Comparison of ENCODE assay signal across 11 cellular contexts in genomic region chr5:113520429-113520828, GRCh38. TPM values are rescaled to one million over a fixed set of nuclear protein-coding genes. Genes with fewer than 3 reads are reported as not detected.
DNase-seq lines count a peak whose midpoint lies in the region; ATAC-seq, FAIRE-seq and TF ChIP-seq lines count a peak whose summit lies in the region.
"Had no signal": no experiment of that assay in that cellular context is flagged by ENCODE, and none has a peak within 500 bp of the region (broad histone marks: within the 10 kb centered on the region; RNA-seq: fewer than 3 reads in every experiment).

No MANE protein-coding gene starts in this region.

- DNase-seq in fibroblast of the aortic adventitia (ENCODE audit: low read depth): peak; percentile 37
- DNase-seq in right cardiac atrium: no peak
- DNase-seq in pancreas: no peak
- no peak for DNase-seq in NCI-H187 (lab: John Stamatoyannopoulos, UW)
- DNase-seq in urothelium cell line (ENCODE audit: low spot score): no peak
- DNase-seq: cerebellar nuclear complex, SIG-M5 had no signal

- H3K9me3 ChIP-seq in right cardiac atrium (ENCODE audit: control insufficient read depth, low read length) (no peaks in the 10 kb centered on the region), pancreas (no peaks in the 10 kb centered on the region)

- H3K36me3 ChIP-seq in pancreas: no peaks in the 10 kb centered on the region

- H3K4me3 ChIP-seq in fibroblast of the aortic adventitia (ENCODE audit: low read depth, low read length) (no peak overlapping the region), right cardiac atrium (ENCODE audit: low read length) (no peak overlapping the region), pancreas (no peak overlapping the region)
- H3K4me3 ChIP-seq: GM23338 had no signal

- TF ChIP-seq CTCF in fibroblast of the aortic adventitia (IDR thresholded peaks at IDR 0.05; ENCODE audit: insufficient read depth, low read length): no peak
- TF ChIP-seq CTCF in pancreas (IDR thresholded peaks at IDR 0.05): no peak

- H3K4me1 ChIP-seq in right cardiac atrium (ENCODE audit: control insufficient read depth, insufficient read depth, low read length) (no peaks in the 10 kb centered on the region), pancreas (peaks cover 0 to 10% (median 0%) of the 10 kb centered on the region in 3 donors)

- intact Hi-C loops in right cardiac atrium (cut with DNase I) (no loop called here), pancreas (cut with DNase I) (no loop called here)

- H3K27ac ChIP-seq in right cardiac atrium (ENCODE audit: low read length): no peak overlapping the region
- no peak overlapping the region for H3K27ac ChIP-seq in pancreas

- FAIRE-seq in pancreas (lab: Jason Lieb, UNC) (no peak), urothelium cell line (lab: Jason Lieb, UNC) (no peak)

- H3K27me3 ChIP-seq in right cardiac atrium (ENCODE audit: control insufficient read depth, insufficient read depth) (no peaks in the 10 kb centered on the region), pancreas (no peaks in the 10 kb centered on the region)

- peak; percentile 58 for ATAC-seq in GM18517 (IDR thresholded peaks at IDR 0.05; ENCODE audit: unreplicated experiment)
- ATAC-seq in GM21515 (IDR thresholded peaks at IDR 0.05; ENCODE audit: unreplicated experiment): peak; percentile 60
- peak; percentile 65 for ATAC-seq in HG03457 (IDR thresholded peaks at IDR 0.05; ENCODE audit: unreplicated experiment)
- ATAC-seq in right cardiac atrium: no peak
- ATAC-seq in pancreas: no peak
- ATAC-seq: GM23338 had no signal

RNA-seq across cellular contexts. Expression of gene YTHDC2, which starts 6.9 kb away (rescaled TPM):
- total RNA-seq in fibroblast of the aortic adventitia (ENCODE audit: low replicate concordance) (24.0 and 28.1 TPM in 2 replicates), right cardiac atrium (10 to 100 TPM; 12.3 to 21.1 (median 18.5) TPM), pancreas (10 to 100 TPM in 3 of 6 donors, 1 to 10 TPM in 3; 7.2 to 13.7 (median 9.9) TPM)
- polyA plus RNA-seq in right cardiac atrium (6.4 TPM), pancreas (10 to 100 TPM in 1 of 2 donors, 1 to 10 TPM in 1; 5.7 to 10.5 TPM)

RNA-seq across cellular contexts. Expression of gene MCC, which starts 32.2 kb away (rescaled TPM):
- total RNA-seq in fibroblast of the aortic adventitia (ENCODE audit: low replicate concordance) (58.6 and 62.4 TPM in 2 replicates), right cardiac atrium (10 to 100 TPM; 21.6 to 33.6 (median 27.8) TPM), pancreas (1 to 10 TPM; 2.9 to 8.3 (median 4.5) TPM)
- polyA plus RNA-seq in right cardiac atrium (6.9 TPM), pancreas (1 to 10 TPM; 1.3 to 2.6 TPM)

Comparison
In these comparisons a context has a peak if more than half of its experiments do, and no peak if none do; other contexts are left out.
1. ATAC-seq: peak in GM18517 (single experiment), GM21515 (single experiment) and HG03457 (single experiment); none in right cardiac atrium (0 of 2) and pancreas (0 of 4).